24 cellular contexts compared by ENCODE assay signal in the genomic region with DNA sequence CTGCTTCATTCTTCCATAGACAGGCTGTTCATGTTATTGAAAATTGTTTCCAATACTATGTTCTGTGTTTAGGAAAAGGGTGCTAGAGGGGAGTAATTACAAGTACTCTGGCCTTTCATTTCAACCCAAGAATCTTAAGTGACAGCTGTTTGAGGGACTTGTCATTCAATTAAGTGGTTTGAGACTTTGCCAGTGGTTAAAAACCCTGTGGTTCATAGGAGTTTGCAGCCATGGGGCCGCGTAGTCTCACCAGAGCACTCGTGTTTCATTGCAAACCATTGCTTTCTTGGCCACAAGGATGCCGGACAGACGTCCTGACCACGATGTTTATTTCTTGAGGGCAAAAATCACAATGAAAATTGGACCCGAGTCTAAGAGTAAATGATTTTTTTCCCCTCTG.
"Had no signal": no experiment of that assay in that cellular context is flagged by ENCODE, and none has a peak within 500 bp of the region (broad histone marks: within the 10 kb centered on the region; RNA-seq: fewer than 3 reads in every experiment).

No MANE protein-coding gene starts in this region.

- H3K4me1 Mint-ChIP-seq: central memory CD8-positive, alpha-beta T cell had no signal

- H3K27ac Mint-ChIP-seq: activated CD8-positive, alpha-beta T cell treated with anti-CD3 and anti-CD28 coated beads, Interleukin-2, amount 10 ng/mL, durations not matched to agents 7 days and 5 days; activated naive CD4-positive, alpha-beta T cell treated with anti-CD3 and anti-CD28 coated beads for 36 hours; activated naive CD8-positive, alpha-beta T cell; T-helper 1 cell treated with Interleukin-12 subunit alpha and Interleukin-12 subunit beta and Interleukin-4 antibody, amounts not matched to agents 30 μg/mL and 1 μg/mL, for 36 hours had no signal

- H3K36me3 Mint-ChIP-seq: activated naive CD8-positive, alpha-beta T cell had no signal

- H3K27me3 Mint-ChIP-seq: activated naive CD8-positive, alpha-beta T cell; central memory CD8-positive, alpha-beta T cell had no signal

- H3K4me3 ChIP-seq: body of pancreas had no signal

- H3K9me3 Mint-ChIP-seq: activated naive CD4-positive, alpha-beta T cell treated with anti-CD3 and anti-CD28 coated beads for 36 hours; T-helper 1 cell treated with Interleukin-12 subunit alpha and Interleukin-12 subunit beta and Interleukin-4 antibody, amounts not matched to agents 30 μg/mL and 1 μg/mL, for 36 hours had no signal

- DNase-seq: activated CD4-positive, alpha-beta T cell treated with anti-CD3 and anti-CD28 coated beads for 48 hours; activated CD4-positive, alpha-beta T cell treated with anti-CD3 and anti-CD28 coated beads, Interleukin-2, amount 50 U/mL, for 4 hours; activated CD4-positive, CD25-positive, alpha-beta regulatory T cell treated with anti-CD3 and anti-CD28 coated beads, Interleukin-2, amount 50 U/mL, for 72 hours; activated CD8-positive, alpha-beta memory T cell treated with anti-CD3 and anti-CD28 coated beads, Interleukin-2, amount 50 U/mL, for 48 hours; activated CD8-positive, alpha-beta T cell treated with anti-CD3 and anti-CD28 coated beads, Interleukin-2, amount 10 ng/mL, durations not matched to agents 7 days and 5 days; activated effector memory CD4-positive, alpha-beta T cell treated with anti-CD3 and anti-CD28 coated beads, Interleukin-2, amount 50 U/mL, for 16 hours; activated naive CD4-positive, alpha-beta T cell treated with anti-CD3 and anti-CD28 coated beads for 36 hours; activated T-cell treated with anti-CD3 and anti-CD28 coated beads, Interleukin-2, amount 50 U/mL, for 1 hour; amygdala; body of pancreas; cortex of kidney; KG1; MM.1S; NCI-H1105; NCI-H1436; NCI-H1694 treated with DMSO at 0.1 percent for 48 hours; NCI-H2029 treated with DMSO at 0.1 percent for 48 hours; NCI-H446; NCI-H526; PC-3; SHP77 treated with DMSO at 0.1 percent for 48 hours had no signal

- H3K9me3 ChIP-seq: body of pancreas had no signal

- H3K4me3 Mint-ChIP-seq: activated CD8-positive, alpha-beta T cell treated with anti-CD3 and anti-CD28 coated beads, Interleukin-2, amount 10 ng/mL, durations not matched to agents 7 days and 5 days; activated naive CD4-positive, alpha-beta T cell treated with anti-CD3 and anti-CD28 coated beads for 36 hours; activated naive CD8-positive, alpha-beta T cell; central memory CD8-positive, alpha-beta T cell; T-helper 1 cell treated with Interleukin-12 subunit alpha and Interleukin-12 subunit beta and Interleukin-4 antibody, amounts not matched to agents 30 μg/mL and 1 μg/mL, for 36 hours had no signal

- H3K27ac ChIP-seq: body of pancreas had no signal

- H3K27me3 ChIP-seq: body of pancreas had no signal
